ENCODE assay signal across 8 cellular contexts in the genomic region with DNA sequence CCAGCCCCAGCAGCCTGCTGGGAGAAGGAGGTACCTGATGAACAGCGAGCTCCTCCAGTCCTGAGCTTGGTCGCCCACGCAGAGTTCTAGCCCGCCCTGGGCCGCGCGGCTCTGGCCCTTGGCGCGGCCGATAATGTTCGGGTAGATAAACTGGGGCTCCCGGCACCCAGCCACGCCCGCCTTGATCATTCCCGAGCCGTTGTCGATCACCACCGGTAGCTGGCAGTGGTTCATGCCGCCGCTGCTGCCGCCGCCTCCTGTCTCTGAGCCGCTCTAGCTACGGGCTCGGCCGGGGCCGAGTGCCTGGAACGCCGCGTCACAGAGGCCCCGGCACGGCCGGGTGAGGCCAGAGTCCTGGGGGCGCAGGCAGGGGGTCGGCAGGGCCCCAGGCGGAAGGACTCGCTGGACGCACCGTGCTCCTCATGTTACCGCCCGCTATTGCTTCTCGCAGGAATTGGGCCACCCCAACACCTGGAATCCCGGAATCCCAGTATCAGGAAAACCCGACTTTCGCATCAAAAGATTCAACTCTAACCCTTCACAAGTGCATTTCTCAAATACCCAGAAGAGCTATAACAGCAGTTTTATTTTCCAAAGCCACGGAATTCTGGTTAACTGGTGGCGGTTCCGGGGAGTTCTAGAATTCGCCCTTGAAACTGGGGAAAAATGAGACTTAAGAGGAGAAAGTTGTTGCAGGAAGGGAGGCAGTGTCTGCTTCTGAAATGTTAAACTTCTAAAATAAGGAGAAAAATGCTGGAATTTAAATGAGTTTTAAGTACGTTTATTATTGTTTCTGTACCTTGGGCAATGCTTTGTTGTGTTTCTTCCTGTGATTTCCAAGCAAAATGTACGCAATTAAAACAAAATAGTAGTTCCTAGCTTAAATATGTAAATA. TPM values are rescaled to one million over a fixed set of nuclear protein-coding genes. Genes with fewer than 3 reads are reported as not detected.
DNase-seq lines count a peak whose midpoint lies in the region; ATAC-seq and TF ChIP-seq lines count a peak whose summit lies in the region.

A gene (minus strand): TSS at position 275 of the 895 bp plus-strand sequence. CDS start 41 bp downstream, at position 234.

- no peak for TF ChIP-seq CTCF in astrocyte of the cerebellum (IDR thresholded peaks at IDR 0.05; ENCODE audit: low read depth, low read length, missing control alignments)

- DNase-seq in COLO829 (ENCODE audit: low spot score) (peak; percentile 20), Kasumi-1 (lab: John Stamatoyannopoulos, UW) (peak; percentile 60 to 64), astrocyte of the cerebellum (ENCODE audit: low read depth) (no peak), hypothalamus (lab: John Stamatoyannopoulos, UW) (peak in 39 of 51 donors; percentile 9 to 86 (median 38)), renal cortical epithelial cell (ENCODE audit: low read depth) (peak; percentile 57)
- DNase-seq in T-helper 2 cell treated with Interferon-gamma antibody and Interleukin-4, amounts not matched to agents 5 μg/mL and 100 μg/mL, for 36 hours (ENCODE audit: low spot score): peak; percentile 67

- in situ Hi-C loops in astrocyte of the cerebellum (cut with HindIII; ENCODE audit: low sequenced_read_pairs): no loop called here

- no peaks in the 10 kb centered on the region for H3K27me3 Mint-ChIP-seq in T-helper 2 cell treated with Interferon-gamma antibody and Interleukin-4, amounts not matched to agents 5 μg/mL and 100 μg/mL, for 36 hours (ENCODE audit: low read depth)

- H3K27ac Mint-ChIP-seq in T-helper 2 cell treated with Interferon-gamma antibody and Interleukin-4, amounts not matched to agents 5 μg/mL and 100 μg/mL, for 36 hours: peak within 1 kb of the TSS; percentile 81

- H3K9me3 Mint-ChIP-seq in T-helper 2 cell treated with Interferon-gamma antibody and Interleukin-4, amounts not matched to agents 5 μg/mL and 100 μg/mL, for 36 hours: no peaks in the 10 kb centered on the region

- ATAC-seq in GM21526 (IDR thresholded peaks at IDR 0.05; ENCODE audit: low FRiP score, unreplicated experiment) (peak; percentile 24), GM18519 (IDR thresholded peaks at IDR 0.05; ENCODE audit: low FRiP score, unreplicated experiment) (no peak)

- H3K4me3 Mint-ChIP-seq in T-helper 2 cell treated with Interferon-gamma antibody and Interleukin-4, amounts not matched to agents 5 μg/mL and 100 μg/mL, for 36 hours: peak within 1 kb of the TSS; percentile 88

- peaks cover 12% of the 10 kb centered on the region for H3K36me3 Mint-ChIP-seq in T-helper 2 cell treated with Interferon-gamma antibody and Interleukin-4, amounts not matched to agents 5 μg/mL and 100 μg/mL, for 36 hours (ENCODE audit: low read depth)

- H3K4me1 Mint-ChIP-seq in T-helper 2 cell treated with Interferon-gamma antibody and Interleukin-4, amounts not matched to agents 5 μg/mL and 100 μg/mL, for 36 hours (ENCODE audit: low read depth): peaks cover 23% of the 10 kb centered on the region

- peak within 1 kb of the TSS; percentile 67 for H3K4me3 ChIP-seq in astrocyte of the cerebellum (ENCODE audit: low read depth, low read length)

RNA-seq across cellular contexts. Expression of the gene that starts here (rescaled TPM):
- 12.3 and 14.3 TPM in 2 replicates for total RNA-seq in renal cortical epithelial cell
